In genomic region chr2:55420244-55420713, GRCh38 we compare ENCODE assay signal across 8 cellular contexts. TPM values are rescaled to one million over a fixed set of nuclear protein-coding genes. Genes with fewer than 3 reads are reported as not detected.
DNase-seq lines count a peak whose midpoint lies in the region; ATAC-seq and TF ChIP-seq lines count a peak whose summit lies in the region.

No MANE protein-coding gene starts in this region.

- peaks cover 54% of the 10 kb centered on the region for H3K79me2 ChIP-seq in Loucy (ENCODE audit: insufficient read depth, low read length)

- H3K9me2 ChIP-seq in Loucy (replicated peaks; ENCODE audit: low read depth, low read length): no peaks in the 10 kb centered on the region

- ATAC-seq in natural killer cell (no peak), HG02763 (IDR thresholded peaks at IDR 0.05; ENCODE audit: unreplicated experiment) (no peak), GM21576 (IDR thresholded peaks at IDR 0.05; ENCODE audit: unreplicated experiment) (no peak)

- H3K4me3 ChIP-seq in BE2C (ENCODE audit: low read depth, low read length) (peak overlapping the region; percentile 71), Loucy (ENCODE audit: low read length, poor library complexity, severe bottlenecking) (peak overlapping the region; percentile 84)

- H3K4me1 ChIP-seq in BE2C: no peaks in the 10 kb centered on the region
- H3K4me1 ChIP-seq in Loucy (ENCODE audit: insufficient read depth, low read length, poor library complexity, severe bottlenecking): peaks cover 32% of the 10 kb centered on the region

- peaks cover 32% of the 10 kb centered on the region for H4K20me1 ChIP-seq in Loucy (ENCODE audit: insufficient read depth, low read length, poor library complexity, severe bottlenecking)

- H3K9me3 ChIP-seq in BE2C: no peaks in the 10 kb centered on the region
- no peaks in the 10 kb centered on the region for H3K9me3 ChIP-seq in Loucy (ENCODE audit: insufficient read depth, low read depth, low read length)

- peaks cover 51% of the 10 kb centered on the region for H3K4me1 Mint-ChIP-seq in dendritic cell treated with granulocyte-macrophage colony-stimulating factor and Interleukin-4, amounts not matched to agents 40 ng/mL and 50 ng/mL, for 4 days (ENCODE audit: low read depth)
- peaks cover 31 to 38% of the 10 kb centered on the region in 2 donors for H3K4me1 Mint-ChIP-seq in natural killer cell

- H3K9ac ChIP-seq in Loucy (ENCODE audit: low read depth, low read length, poor library complexity, severe bottlenecking): peak overlapping the region; percentile 69

- intact Hi-C loops in dendritic cell treated with granulocyte-macrophage colony-stimulating factor and Interleukin-4, amounts not matched to agents 40 ng/mL and 50 ng/mL, for 4 days (cut with micrococcal nuclease): no loop called here
- intact Hi-C loops in natural killer cell (cut with micrococcal nuclease): loop anchor here (2.0 to 10.0 kb wide), 2 partner anchors 197 to 405 kb away; partner anchors contain the start of gene PPP4R3B

- H3K4me2 ChIP-seq in Loucy (ENCODE audit: low read depth, low read length, poor library complexity, severe bottlenecking): peak overlapping the region; percentile 75

- no peaks in the 10 kb centered on the region for H3F3A ChIP-seq in Loucy (ENCODE audit: low read depth)

- no peak for DNase-seq in BE2C
- no peak for DNase-seq in natural killer cell
- DNase-seq in effector CD4-positive, alpha-beta T cell: no peak
- DNase-seq in OCI-M1 (lab: John Stamatoyannopoulos, UW): no peak

- H3K4me3 Mint-ChIP-seq in dendritic cell treated with granulocyte-macrophage colony-stimulating factor and Interleukin-4, amounts not matched to agents 40 ng/mL and 50 ng/mL, for 4 days: peak overlapping the region; percentile 99
- H3K4me3 Mint-ChIP-seq in natural killer cell: peak overlapping the region; percentile 88

- H2AFZ ChIP-seq in Loucy (ENCODE audit: low read length): peak overlapping the region; percentile 74

- H3K36me3 ChIP-seq in BE2C (no peaks in the 10 kb centered on the region), Loucy (ENCODE audit: insufficient read depth, low read length) (no peaks in the 10 kb centered on the region)

- no peaks in the 10 kb centered on the region for H3K9me3 Mint-ChIP-seq in dendritic cell treated with granulocyte-macrophage colony-stimulating factor and Interleukin-4, amounts not matched to agents 40 ng/mL and 50 ng/mL, for 4 days
- no peaks in the 10 kb centered on the region for H3K9me3 Mint-ChIP-seq in natural killer cell

- peaks cover 26% of the 10 kb centered on the region for H3K36me3 Mint-ChIP-seq in dendritic cell treated with granulocyte-macrophage colony-stimulating factor and Interleukin-4, amounts not matched to agents 40 ng/mL and 50 ng/mL, for 4 days (ENCODE audit: low read depth)
- no peaks in the 10 kb centered on the region for H3K36me3 Mint-ChIP-seq in natural killer cell

- H3K27me3 ChIP-seq in BE2C (no peaks in the 10 kb centered on the region), Loucy (ENCODE audit: insufficient read depth, low read length, poor library complexity, severe bottlenecking) (no peaks in the 10 kb centered on the region)

- H3K27me3 Mint-ChIP-seq in dendritic cell treated with granulocyte-macrophage colony-stimulating factor and Interleukin-4, amounts not matched to agents 40 ng/mL and 50 ng/mL, for 4 days: no peaks in the 10 kb centered on the region
- H3K27me3 Mint-ChIP-seq in natural killer cell (ENCODE audit: low read depth in 2 of 2): peaks cover 7 to 14% of the 10 kb centered on the region in 2 donors

- H3K27ac Mint-ChIP-seq in dendritic cell treated with granulocyte-macrophage colony-stimulating factor and Interleukin-4, amounts not matched to agents 40 ng/mL and 50 ng/mL, for 4 days: peak overlapping the region; percentile 98
- H3K27ac Mint-ChIP-seq in natural killer cell: peak overlapping the region; percentile 36 to 92

- TF ChIP-seq CTCF in BE2C (IDR thresholded peaks at IDR 0.05; ENCODE audit: low read depth, low read length) (no peak), Loucy (conservative IDR thresholded peaks at IDR 0.05; ENCODE audit: low read length) (no peak), natural killer cell (IDR thresholded peaks at IDR 0.05) (no peak)

RNA-seq across cellular contexts. Expression of gene CCDC88A, which starts 0.6 kb away (rescaled TPM):
- polyA plus RNA-seq in BE2C (2012; ENCODE audit: insufficient read depth, insufficient read length, low read depth): 10.1 TPM
- total RNA-seq in natural killer cell: 10 to 100 TPM; 20.4 to 39.0 (median 26.4) TPM
